In genomic region chr11:115611343-115611742, GRCh38 we compare ENCODE assay signal across 1 cellular context.
TF ChIP-seq lines count a peak whose summit lies in the region.

No MANE protein-coding gene starts in this region.

TF ChIP-seq in WTC11, 78 proteins besides CTCF, POLR2A, EP300 and RAD21 (continued from another document):
- TF ChIP-seq ARID4B (CRISPR knock-in tag; IDR thresholded peaks at IDR 0.05; ENCODE audit: borderline replicate concordance) (no peak), ZNF416 (CRISPR knock-in tag; IDR thresholded peaks at IDR 0.05) (no peak), SP1 (CRISPR knock-in tag; conservative IDR thresholded peaks at IDR 0.05) (no peak), ZBTB21 (CRISPR knock-in tag; IDR thresholded peaks at IDR 0.05; ENCODE audit: borderline replicate concordance) (no peak), TEAD1 (CRISPR knock-in tag; IDR thresholded peaks at IDR 0.05) (no peak), HMGA2 (CRISPR knock-in tag; IDR thresholded peaks at IDR 0.05) (no peak), EMX1 (CRISPR knock-in tag; IDR thresholded peaks at IDR 0.05) (no peak), RORB (CRISPR knock-in tag; IDR thresholded peaks at IDR 0.05) (no peak), ZNF317 (CRISPR knock-in tag; IDR thresholded peaks at IDR 0.05; ENCODE audit: borderline replicate concordance, low read depth) (no peak), JAZF1 (CRISPR knock-in tag; IDR thresholded peaks at IDR 0.05) (no peak), NFE2L1 (CRISPR knock-in tag; IDR thresholded peaks at IDR 0.05) (no peak), PRDM15 (CRISPR knock-in tag; IDR thresholded peaks at IDR 0.05) (no peak), FOXJ3 (CRISPR knock-in tag; IDR thresholded peaks at IDR 0.05; ENCODE audit: borderline replicate concordance) (no peak)
TF ChIP-seq in WTC11: peak in this region for 0.
